Comparison of ENCODE assay signal across 1 cellular context in genomic region chrX:47193475-47194241, GRCh38.
TF ChIP-seq lines count a peak whose summit lies in the region.

UBA1 (plus strand) TSS chrX:47193829; CDS start chrX:47198803, 4,974 bp downstream.

TF ChIP-seq in K562, 482 proteins besides CTCF, POLR2A, EP300 and RAD21 (continued from another document and continues in another):
- no peak for TF ChIP-seq CHD7 (IDR thresholded peaks at IDR 0.05; ENCODE audit: low read depth, low read length)
- TF ChIP-seq VEZF1 (CRISPR knock-in tag; IDR thresholded peaks at IDR 0.05), result peak; percentile 40; the same call in 1 of the 2 replicates
- TF ChIP-seq IRF9 (tag; IDR thresholded peaks at IDR 0.05), result no peak
- TF ChIP-seq SMARCA4 (IDR thresholded peaks at IDR 0.05), result no peak
- TF ChIP-seq POLR3G (IDR thresholded peaks at IDR 0.05; ENCODE audit: extremely low read depth, insufficient read length, insufficient replicate concordance), result no peak
- TF ChIP-seq NEUROD1 (IDR thresholded peaks at IDR 0.05; ENCODE audit: borderline replicate concordance, low read depth, low read length, partially characterized antibody), result no peak
- no peak for TF ChIP-seq TRIM24 (IDR thresholded peaks at IDR 0.05)
- no peak for TF ChIP-seq HDAC3 (IDR thresholded peaks at IDR 0.05; ENCODE audit: borderline replicate concordance, partially characterized antibody)
- TF ChIP-seq SREBF1 (IDR thresholded peaks at IDR 0.05; ENCODE audit: borderline replicate concordance, low read depth, low read length), result no peak
- TF ChIP-seq, protein P1, sequence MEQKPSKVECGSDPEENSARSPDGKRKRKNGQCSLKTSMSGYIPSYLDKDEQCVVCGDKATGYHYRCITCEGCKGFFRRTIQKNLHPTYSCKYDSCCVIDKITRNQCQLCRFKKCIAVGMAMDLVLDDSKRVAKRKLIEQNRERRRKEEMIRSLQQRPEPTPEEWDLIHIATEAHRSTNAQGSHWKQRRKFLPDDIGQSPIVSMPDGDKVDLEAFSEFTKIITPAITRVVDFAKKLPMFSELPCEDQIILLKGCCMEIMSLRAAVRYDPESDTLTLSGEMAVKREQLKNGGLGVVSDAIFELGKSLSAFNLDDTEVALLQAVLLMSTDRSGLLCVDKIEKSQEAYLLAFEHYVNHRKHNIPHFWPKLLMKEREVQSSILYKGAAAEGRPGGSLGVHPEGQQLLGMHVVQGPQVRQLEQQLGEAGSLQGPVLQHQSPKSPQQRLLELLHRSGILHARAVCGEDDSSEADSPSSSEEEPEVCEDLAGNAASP (IDR thresholded peaks at IDR 0.05), result no peak
- peak; percentile 97 for TF ChIP-seq POLR2G (IDR thresholded peaks at IDR 0.05; ENCODE audit: low read depth, low read length)
- TF ChIP-seq, protein P2, sequence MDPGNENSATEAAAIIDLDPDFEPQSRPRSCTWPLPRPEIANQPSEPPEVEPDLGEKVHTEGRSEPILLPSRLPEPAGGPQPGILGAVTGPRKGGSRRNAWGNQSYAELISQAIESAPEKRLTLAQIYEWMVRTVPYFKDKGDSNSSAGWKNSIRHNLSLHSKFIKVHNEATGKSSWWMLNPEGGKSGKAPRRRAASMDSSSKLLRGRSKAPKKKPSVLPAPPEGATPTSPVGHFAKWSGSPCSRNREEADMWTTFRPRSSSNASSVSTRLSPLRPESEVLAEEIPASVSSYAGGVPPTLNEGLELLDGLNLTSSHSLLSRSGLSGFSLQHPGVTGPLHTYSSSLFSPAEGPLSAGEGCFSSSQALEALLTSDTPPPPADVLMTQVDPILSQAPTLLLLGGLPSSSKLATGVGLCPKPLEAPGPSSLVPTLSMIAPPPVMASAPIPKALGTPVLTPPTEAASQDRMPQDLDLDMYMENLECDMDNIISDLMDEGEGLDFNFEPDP (CRISPR knock-in tag; IDR thresholded peaks at IDR 0.05), result no peak
- TF ChIP-seq MAFF (IDR thresholded peaks at IDR 0.05; ENCODE audit: low read length), result no peak
- TF ChIP-seq, protein P3, sequence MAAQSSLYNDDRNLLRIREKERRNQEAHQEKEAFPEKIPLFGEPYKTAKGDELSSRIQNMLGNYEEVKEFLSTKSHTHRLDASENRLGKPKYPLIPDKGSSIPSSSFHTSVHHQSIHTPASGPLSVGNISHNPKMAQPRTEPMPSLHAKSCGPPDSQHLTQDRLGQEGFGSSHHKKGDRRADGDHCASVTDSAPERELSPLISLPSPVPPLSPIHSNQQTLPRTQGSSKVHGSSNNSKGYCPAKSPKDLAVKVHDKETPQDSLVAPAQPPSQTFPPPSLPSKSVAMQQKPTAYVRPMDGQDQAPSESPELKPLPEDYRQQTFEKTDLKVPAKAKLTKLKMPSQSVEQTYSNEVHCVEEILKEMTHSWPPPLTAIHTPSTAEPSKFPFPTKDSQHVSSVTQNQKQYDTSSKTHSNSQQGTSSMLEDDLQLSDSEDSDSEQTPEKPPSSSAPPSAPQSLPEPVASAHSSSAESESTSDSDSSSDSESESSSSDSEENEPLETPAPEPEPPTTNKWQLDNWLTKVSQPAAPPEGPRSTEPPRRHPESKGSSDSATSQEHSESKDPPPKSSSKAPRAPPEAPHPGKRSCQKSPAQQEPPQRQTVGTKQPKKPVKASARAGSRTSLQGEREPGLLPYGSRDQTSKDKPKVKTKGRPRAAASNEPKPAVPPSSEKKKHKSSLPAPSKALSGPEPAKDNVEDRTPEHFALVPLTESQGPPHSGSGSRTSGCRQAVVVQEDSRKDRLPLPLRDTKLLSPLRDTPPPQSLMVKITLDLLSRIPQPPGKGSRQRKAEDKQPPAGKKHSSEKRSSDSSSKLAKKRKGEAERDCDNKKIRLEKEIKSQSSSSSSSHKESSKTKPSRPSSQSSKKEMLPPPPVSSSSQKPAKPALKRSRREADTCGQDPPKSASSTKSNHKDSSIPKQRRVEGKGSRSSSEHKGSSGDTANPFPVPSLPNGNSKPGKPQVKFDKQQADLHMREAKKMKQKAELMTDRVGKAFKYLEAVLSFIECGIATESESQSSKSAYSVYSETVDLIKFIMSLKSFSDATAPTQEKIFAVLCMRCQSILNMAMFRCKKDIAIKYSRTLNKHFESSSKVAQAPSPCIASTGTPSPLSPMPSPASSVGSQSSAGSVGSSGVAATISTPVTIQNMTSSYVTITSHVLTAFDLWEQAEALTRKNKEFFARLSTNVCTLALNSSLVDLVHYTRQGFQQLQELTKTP (IDR thresholded peaks at IDR 0.05; ENCODE audit: low read depth in 1 of 2, partially characterized antibody in 2 of 2), result no peak
- TF ChIP-seq XRCC3 (IDR thresholded peaks at IDR 0.05), result no peak
- peak; percentile 82 for TF ChIP-seq ELF1 (tag; IDR thresholded peaks at IDR 0.05)
- TF ChIP-seq PHB (CRISPR knock-in tag; IDR thresholded peaks at IDR 0.05), result no peak
- TF ChIP-seq FUS (optimal IDR thresholded peaks at IDR 0.05; ENCODE audit: low read depth, low read length), result no peak
- no peak for TF ChIP-seq RERE (CRISPR knock-in tag; IDR thresholded peaks at IDR 0.05; ENCODE audit: borderline replicate concordance)
- no peak for TF ChIP-seq ZNF639 (CRISPR knock-in tag; conservative IDR thresholded peaks at IDR 0.05 in 1 of 2, IDR thresholded peaks at IDR 0.05 in 1 of 2)
